In the genomic region with DNA sequence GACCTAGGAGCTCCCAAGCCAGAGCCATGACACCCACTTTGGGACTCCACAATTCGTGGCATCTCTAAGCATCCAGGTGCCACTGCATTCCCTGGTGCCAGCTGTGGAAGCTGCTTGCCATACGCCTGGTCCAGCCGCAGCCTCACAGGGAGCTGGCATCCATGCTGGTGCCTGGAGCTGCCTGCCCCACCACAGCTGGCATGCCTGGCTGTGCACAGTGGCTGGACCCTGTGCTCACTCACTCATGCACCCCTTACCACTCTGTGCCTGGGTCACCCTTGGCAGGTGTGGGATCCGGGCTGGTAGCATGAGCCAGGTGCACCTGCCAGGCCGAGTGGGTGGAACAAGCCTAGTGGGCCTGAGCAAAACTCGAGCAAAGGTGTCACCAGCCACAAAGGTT, we compare ENCODE assay signal across 8 cellular contexts.
"Had no signal": no experiment of that assay in that cellular context is flagged by ENCODE, and none has a peak within 500 bp of the region (broad histone marks: within the 10 kb centered on the region; RNA-seq: fewer than 3 reads in every experiment).

No MANE protein-coding gene starts in this region.

- H3K9ac ChIP-seq: KMS-11 had no signal

- ATAC-seq: HepG2, K562 had no signal

- FAIRE-seq: HepG2, HTR-8/SVneo, K562 had no signal

- DNase-seq: IMR-90, KBM-7, KG1 had no signal

- H3K4me2 ChIP-seq: KMS-11 had no signal

- H3K4me3 ChIP-seq: K562 had no signal

- H3K27ac ChIP-seq: HL-60, KMS-11 had no signal
